ENCODE assay signal across 9 cellular contexts in genomic region chr7:27110163-27110976, GRCh38. TPM values are rescaled to one million over a fixed set of nuclear protein-coding genes. Genes with fewer than 3 reads are reported as not detected.
DNase-seq lines count a peak whose midpoint lies in the region; ATAC-seq and TF ChIP-seq lines count a peak whose summit lies in the region.
"Had no signal": no experiment of that assay in that cellular context is flagged by ENCODE, and none has a peak within 500 bp of the region (broad histone marks: within the 10 kb centered on the region; RNA-seq: fewer than 3 reads in every experiment).

No MANE protein-coding gene starts in this region.

- H3K27ac ChIP-seq in right atrium auricular region = no peak overlapping the region
- peak overlapping the region in 3 of 12 donors; percentile 35 to 93 (median 58) for H3K27ac ChIP-seq in heart left ventricle
- peak overlapping the region; percentile 69 for H3K27ac ChIP-seq in endodermal cell (ENCODE audit: low read depth, low read length)
- peak overlapping the region; percentile 93 to 96 for H3K27ac ChIP-seq in aorta (ENCODE audit: low read depth in 1 of 2, low read length in 2 of 2)
- H3K27ac ChIP-seq: cardiac muscle cell had no signal

- no peaks in the 10 kb centered on the region for H3K9me3 Mint-ChIP-seq in endodermal cell

- H3K9ac ChIP-seq in endodermal cell (ENCODE audit: extremely low read depth, low read length, poor library complexity, severe bottlenecking) = no peak overlapping the region
- peak overlapping the region; percentile 71 for H3K9ac ChIP-seq in mucosa of stomach (ENCODE audit: low read length)

- H3K4me3 ChIP-seq in right atrium auricular region (no peak overlapping the region), heart left ventricle (no peak overlapping the region), endodermal cell (ENCODE audit: low read length) (no peak overlapping the region), mucosa of stomach (ENCODE audit: low read length) (peak overlapping the region; percentile 33), aorta (ENCODE audit: low read length in 2 of 2) (peak overlapping the region in 1 of 2 donors; percentile 30)
- H3K4me3 ChIP-seq: cardiac muscle cell had no signal

- H3K4me1 Mint-ChIP-seq in endodermal cell = peaks cover 8% of the 10 kb centered on the region

- intact Hi-C loops in heart left ventricle (cut with DNase I) = no loop called here
- intact Hi-C loops in aorta (cut with DNase I) = no loop called here

- peak; percentile 50 for DNase-seq in right atrium auricular region (ENCODE audit: low spot score)
- no peak for DNase-seq in heart left ventricle
- DNase-seq in endodermal cell = peak; percentile 83
- peak; percentile 87 to 94 for DNase-seq in aorta
- DNase-seq in foreskin melanocyte = no peak
- no peak for DNase-seq in T-helper 1 cell
- no peak for DNase-seq in NAMALWA (ENCODE audit: low spot score)

- H3K4me3 Mint-ChIP-seq in endodermal cell = no peak overlapping the region

- peaks cover 7 to 42% of the 10 kb centered on the region in 2 donors for H3K27me3 ChIP-seq in right atrium auricular region
- H3K27me3 ChIP-seq in heart left ventricle = peaks cover 63 to 99% (median 89%) of the 10 kb centered on the region in 9 donors
- H3K27me3 ChIP-seq in endodermal cell (ENCODE audit: control insufficient read depth, insufficient read depth, low read length, poor library complexity, severe bottlenecking) = peaks cover 97% of the 10 kb centered on the region
- H3K27me3 ChIP-seq in mucosa of stomach (ENCODE audit: control insufficient read depth, insufficient read depth, low read length) = no peaks in the 10 kb centered on the region
- no peaks in the 10 kb centered on the region for H3K27me3 ChIP-seq in aorta (ENCODE audit: control insufficient read depth in 1 of 2, insufficient read depth in 2 of 2, low read length in 1 of 2)

- TF ChIP-seq POLR2A in heart left ventricle (IDR thresholded peaks at IDR 0.05) = no peak

- 17 to 37% (median 24%) methylated on average over 36 to 64 of the region's 64 CpGs for WGBS in heart left ventricle, 4 donors
- 4% methylated on average over 12 to 64 of the region's 64 CpGs for WGBS in endodermal cell (ENCODE audit: insufficient coverage in 1 of 2, insufficient read length in 1 of 2), 2 experiments
- WGBS in aorta, 2 donors = 5 to 14% methylated on average over 48 to 64 of the region's 64 CpGs

- H3K27me3 Mint-ChIP-seq in endodermal cell (ENCODE audit: insufficient read depth) = peaks cover 95% of the 10 kb centered on the region

- peaks cover 0 to 15% of the 10 kb centered on the region in 2 donors for H3K4me1 ChIP-seq in right atrium auricular region
- peaks cover 0 to 44% (median 5%) of the 10 kb centered on the region in 12 donors for H3K4me1 ChIP-seq in heart left ventricle
- no peaks in the 10 kb centered on the region for H3K4me1 ChIP-seq in endodermal cell (ENCODE audit: control insufficient read depth, insufficient read depth, low read length)
- peaks cover 59% of the 10 kb centered on the region for H3K4me1 ChIP-seq in mucosa of stomach (ENCODE audit: control insufficient read depth, insufficient read depth, low read length)
- peaks cover 0 to 6% of the 10 kb centered on the region in 2 donors for H3K4me1 ChIP-seq in aorta (ENCODE audit: control insufficient read depth in 1 of 2, insufficient read depth in 2 of 2, low read length in 2 of 2)

- H3K36me3 Mint-ChIP-seq in endodermal cell (ENCODE audit: low read depth) = no peaks in the 10 kb centered on the region

- ATAC-seq in heart left ventricle (no peak), aorta (ENCODE audit: low FRiP score) (peak; percentile 66)

- TF ChIP-seq CTCF in right atrium auricular region (IDR thresholded peaks at IDR 0.05) (no peak), heart left ventricle (IDR thresholded peaks at IDR 0.05) (no peak), endodermal cell (conservative IDR thresholded peaks at IDR 0.05) (no peak)

- no peaks in the 10 kb centered on the region for H3K9me3 ChIP-seq in right atrium auricular region
- H3K9me3 ChIP-seq in heart left ventricle = no peaks in the 10 kb centered on the region
- H3K9me3 ChIP-seq in endodermal cell (ENCODE audit: control insufficient read depth, low read length) = peaks cover 4% of the 10 kb centered on the region
- H3K9me3 ChIP-seq in mucosa of stomach (ENCODE audit: control insufficient read depth, low read length) = no peaks in the 10 kb centered on the region
- no peaks in the 10 kb centered on the region for H3K9me3 ChIP-seq in aorta (ENCODE audit: control insufficient read depth, low read length)

- no peaks in the 10 kb centered on the region for H3K36me3 ChIP-seq in right atrium auricular region
- H3K36me3 ChIP-seq in heart left ventricle = no peaks in the 10 kb centered on the region
- no peaks in the 10 kb centered on the region for H3K36me3 ChIP-seq in endodermal cell (ENCODE audit: control insufficient read depth, insufficient read depth, low read length)
- H3K36me3 ChIP-seq in mucosa of stomach (ENCODE audit: control insufficient read depth, insufficient read depth, low read length) = no peaks in the 10 kb centered on the region
- no peaks in the 10 kb centered on the region for H3K36me3 ChIP-seq in aorta (ENCODE audit: control insufficient read depth in 1 of 2, insufficient read depth in 2 of 2, low read length in 1 of 2)
- H3K36me3 ChIP-seq: cardiac muscle cell had no signal

- no peak overlapping the region for H3K27ac Mint-ChIP-seq in endodermal cell

RNA-seq across cellular contexts. Expression of gene HOXA2, which starts 7.9 kb away (rescaled TPM):
- total RNA-seq in right atrium auricular region (under 1 TPM; 0.16 to 0.33 TPM), heart left ventricle (under 1 TPM in 2 of 9 donors, not detected in 7; 0.14 to 0.57 TPM), endodermal cell (not detected), aorta (1 to 10 TPM; 1.6 to 4.7 TPM)
- polyA plus RNA-seq in heart left ventricle (under 1 TPM in 1 of 2 donors, not detected in 1; 0.03 TPM), aorta (1 to 10 TPM; 2.3 to 3.6 TPM)
- polyA plus RNA-seq in endodermal cell (2013, experiment 1 of 2) = 27.2 TPM
- 22.7 TPM for polyA plus RNA-seq in endodermal cell (2013, experiment 2 of 2)

RNA-seq across cellular contexts. Expression of gene HOXA1, which starts 14.6 kb away (rescaled TPM):
- total RNA-seq in right atrium auricular region = under 1 TPM in 1 of 2 donors, not detected in 1; 0.20 TPM
- total RNA-seq in heart left ventricle = under 1 TPM in 3 of 9 donors, not detected in 6; 0.12 to 0.66 (median 0.59) TPM
- under 1 TPM in 1 of 2 donors, not detected in 1; 0.07 TPM for polyA plus RNA-seq in heart left ventricle
- total RNA-seq in endodermal cell = not detected
- polyA plus RNA-seq in endodermal cell (2013, experiment 1 of 2) = 4.1 TPM
- 4.2 TPM for polyA plus RNA-seq in endodermal cell (2013, experiment 2 of 2)
- total RNA-seq in aorta = 1 to 10 TPM; 1.3 to 1.6 TPM
- polyA plus RNA-seq in aorta = under 1 TPM; 0.59 to 0.88 TPM

RNA-seq across cellular contexts. Expression of gene HOXA4, which starts 20.2 kb away (rescaled TPM):
- total RNA-seq in right atrium auricular region (1 to 10 TPM in 1 of 2 donors, under 1 TPM in 1; 0.59 to 1.2 TPM), heart left ventricle (1 to 10 TPM in 3 of 9 donors, under 1 TPM in 5, not detected in 1; 0.23 to 2.6 (median 0.88) TPM), endodermal cell (not detected), aorta (10 to 100 TPM in 1 of 2 donors, 1 to 10 TPM in 1; 5.6 to 11.6 TPM)
- polyA plus RNA-seq in heart left ventricle (under 1 TPM; 0.50 to 0.69 TPM), aorta (10 to 100 TPM in 1 of 2 donors, 1 to 10 TPM in 1; 2.6 to 10.1 TPM)
- polyA plus RNA-seq in endodermal cell (2013, experiment 1 of 2) = 5.4 TPM
- polyA plus RNA-seq in endodermal cell (2013, experiment 2 of 2) = 2.2 TPM
- total RNA-seq: cardiac muscle cell had no signal

RNA-seq across cellular contexts. Expression of gene HOXA5, which starts 33.1 kb away (rescaled TPM):
- total RNA-seq in right atrium auricular region = under 1 TPM; 0.24 to 0.96 TPM
- 1 to 10 TPM in 1 of 9 donors, under 1 TPM in 2, not detected in 6; 0.28 to 2.8 (median 0.44) TPM for total RNA-seq in heart left ventricle
- under 1 TPM in 1 of 2 donors, not detected in 1; 0.07 TPM for polyA plus RNA-seq in heart left ventricle
- total RNA-seq in endodermal cell = not detected
- polyA plus RNA-seq in endodermal cell (2013, experiment 1 of 2) = 11.4 TPM
- 5.3 TPM for polyA plus RNA-seq in endodermal cell (2013, experiment 2 of 2)
- 10 to 100 TPM in 1 of 2 donors, 1 to 10 TPM in 1; 8.0 to 11.8 TPM for total RNA-seq in aorta
- 1 to 10 TPM; 1.6 to 2.7 TPM for polyA plus RNA-seq in aorta
- total RNA-seq: cardiac muscle cell had no signal
- polyA plus RNA-seq: cardiac muscle cell had no signal

RNA-seq across cellular contexts. Expression of gene HOXA6, which starts 37.2 kb away (rescaled TPM):
- total RNA-seq in right atrium auricular region = not detected
- not detected for total RNA-seq in heart left ventricle
- not detected for polyA plus RNA-seq in heart left ventricle
- total RNA-seq in endodermal cell = not detected
- polyA plus RNA-seq in endodermal cell (2013, experiment 1 of 2) = 8.6 TPM
- 5.5 TPM for polyA plus RNA-seq in endodermal cell (2013, experiment 2 of 2)
- 1 to 10 TPM; 6.3 to 7.6 TPM for total RNA-seq in aorta
- under 1 TPM in 1 of 2 donors, not detected in 1; 0.97 TPM for polyA plus RNA-seq in aorta
- total RNA-seq: cardiac muscle cell had no signal
- polyA plus RNA-seq: cardiac muscle cell had no signal

Comparison
In these comparisons a context has a peak if more than half of its experiments do, and no peak if none do; other contexts are left out.
1. DNase-seq: peak in right atrium auricular region (single experiment), endodermal cell (single experiment) and aorta (2 of 2); none in heart left ventricle (0 of 5), foreskin melanocyte (single experiment), T-helper 1 cell (0 of 5) and NAMALWA (single experiment).
2. H3K27ac ChIP-seq: peak in endodermal cell (single experiment) and aorta (2 of 2); none in right atrium auricular region (0 of 2).